ENCODE assay signal across 27 cellular contexts in the genomic region with DNA sequence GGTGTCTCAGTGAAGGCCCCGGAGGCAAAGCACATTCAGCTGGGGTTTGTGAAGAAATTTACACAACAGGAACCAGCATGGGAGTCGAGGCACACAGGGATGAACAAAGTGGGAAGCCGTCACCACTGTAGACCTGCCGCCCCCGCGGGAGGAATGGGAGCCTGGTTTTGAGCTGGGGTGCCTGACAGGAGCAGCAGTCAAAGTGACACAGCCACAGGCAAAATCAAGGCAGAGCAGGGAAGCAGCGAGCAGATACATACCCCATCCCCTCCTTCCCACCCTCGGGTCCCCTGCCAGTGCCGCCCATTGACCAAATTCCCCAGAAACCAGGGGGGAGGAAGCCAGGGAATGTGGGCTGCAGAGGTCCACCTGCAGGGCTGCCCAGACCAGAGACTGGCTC. TPM values are rescaled to one million over a fixed set of nuclear protein-coding genes. Genes with fewer than 3 reads are reported as not detected.
"Had no signal": no experiment of that assay in that cellular context is flagged by ENCODE, and none has a peak within 500 bp of the region (broad histone marks: within the 10 kb centered on the region; RNA-seq: fewer than 3 reads in every experiment).

No MANE protein-coding gene starts in this region.

- H3K27ac Mint-ChIP-seq: activated naive CD8-positive, alpha-beta T cell treated with anti-CD3 and anti-CD28 coated beads for 36 hours; activated T-helper 2 cell treated with anti-CD3 and anti-CD28 coated beads, Interferon-gamma antibody, Interleukin-2, Interleukin-4, amounts not matched to agents 10 μg/mL and 5 μg/mL and 100 μg/mL, durations not matched to agents 14 hours and 24 hours and 36 hours; effector memory CD8-positive, alpha-beta T cell; stimulated activated effector memory CD8-positive, alpha-beta T cell treated with anti-CD3 and anti-CD28 coated beads, Interleukin-12 subunit alpha, Interleukin-12 subunit beta, amount 100 ng/mL, for 72 hours; T-helper 1 cell treated with Interleukin-12 subunit alpha and Interleukin-12 subunit beta and Interleukin-4 antibody, amounts not matched to agents 30 μg/mL and 1 μg/mL, for 36 hours; WTC11 had no signal

- H3K4me3 ChIP-seq: colonic mucosa, dorsolateral prefrontal cortex, esophagus muscularis mucosa, gastroesophageal sphincter, stomach, suprapubic skin, tibial nerve, uterus had no signal

- H3K36me3 ChIP-seq: colonic mucosa, esophagus muscularis mucosa, gastroesophageal sphincter, stomach, suprapubic skin, tibial nerve, uterus had no signal

- H3K27me3 ChIP-seq: colonic mucosa, dorsolateral prefrontal cortex, esophagus muscularis mucosa, gastroesophageal sphincter, stomach, suprapubic skin, tibial nerve, uterus had no signal

- DNase-seq: activated naive CD4-positive, alpha-beta T cell; activated naive CD8-positive, alpha-beta T cell treated with anti-CD3 and anti-CD28 coated beads for 36 hours; activated T-cell treated with anti-CD3 and anti-CD28 coated beads, Interleukin-2, amount 50 U/mL, for 1 hour; colonic mucosa; effector memory CD8-positive, alpha-beta T cell; midbrain; nephron progenitor cell; occipital lobe; right cardiac atrium; stimulated activated CD4-positive, alpha-beta T cell treated with anti-CD3 and anti-CD28 coated beads, Interleukin-1b, Interleukin-23, amount 100 ng/mL, for 48 hours; stomach; T1000; uterus had no signal

- H3K4me3 Mint-ChIP-seq: activated naive CD8-positive, alpha-beta T cell treated with anti-CD3 and anti-CD28 coated beads for 36 hours; effector memory CD8-positive, alpha-beta T cell; nephron progenitor cell; stimulated activated effector memory CD8-positive, alpha-beta T cell treated with anti-CD3 and anti-CD28 coated beads, Interleukin-12 subunit alpha, Interleukin-12 subunit beta, amount 100 ng/mL, for 72 hours; T-helper 1 cell treated with Interleukin-12 subunit alpha and Interleukin-12 subunit beta and Interleukin-4 antibody, amounts not matched to agents 30 μg/mL and 1 μg/mL, for 36 hours; WTC11 had no signal

- H3K27ac ChIP-seq: colonic mucosa, esophagus muscularis mucosa, gastroesophageal sphincter, stomach, suprapubic skin, tibial nerve, uterus had no signal

- H3K36me3 Mint-ChIP-seq: activated naive CD8-positive, alpha-beta T cell treated with anti-CD3 and anti-CD28 coated beads for 36 hours; stimulated activated effector memory CD8-positive, alpha-beta T cell treated with anti-CD3 and anti-CD28 coated beads, Interleukin-12 subunit alpha, Interleukin-12 subunit beta, amount 100 ng/mL, for 72 hours; WTC11 had no signal

- FAIRE-seq: astrocyte, endothelial cell of umbilical vein, islet of Langerhans had no signal

- ATAC-seq: effector memory CD8-positive, alpha-beta T cell; stimulated activated effector memory CD8-positive, alpha-beta T cell treated with anti-CD3 and anti-CD28 coated beads, Interleukin-12 subunit alpha, Interleukin-12 subunit beta, amount 100 ng/mL, for 72 hours; WTC11 had no signal

- H3K4me1 ChIP-seq: colonic mucosa, uterus had no signal

- H3K4me1 Mint-ChIP-seq: stimulated activated effector memory CD8-positive, alpha-beta T cell treated with anti-CD3 and anti-CD28 coated beads, Interleukin-12 subunit alpha, Interleukin-12 subunit beta, amount 100 ng/mL, for 72 hours had no signal

- H3K9me3 Mint-ChIP-seq: activated naive CD8-positive, alpha-beta T cell treated with anti-CD3 and anti-CD28 coated beads for 36 hours; activated T-helper 2 cell treated with anti-CD3 and anti-CD28 coated beads, Interferon-gamma antibody, Interleukin-2, Interleukin-4, amounts not matched to agents 10 μg/mL and 5 μg/mL and 100 μg/mL, durations not matched to agents 14 hours and 24 hours and 36 hours; effector memory CD8-positive, alpha-beta T cell; nephron progenitor cell; stimulated activated effector memory CD8-positive, alpha-beta T cell treated with anti-CD3 and anti-CD28 coated beads, Interleukin-12 subunit alpha, Interleukin-12 subunit beta, amount 100 ng/mL, for 72 hours; T-helper 1 cell treated with Interleukin-12 subunit alpha and Interleukin-12 subunit beta and Interleukin-4 antibody, amounts not matched to agents 30 μg/mL and 1 μg/mL, for 36 hours had no signal

- H3K9me3 ChIP-seq: colonic mucosa, esophagus muscularis mucosa, gastroesophageal sphincter, stomach, suprapubic skin, tibial nerve, uterus had no signal

RNA-seq across cellular contexts. Expression of a gene that starts 20.8 kb away (rescaled TPM):
- total RNA-seq: activated naive CD8-positive, alpha-beta T cell treated with anti-CD3 and anti-CD28 coated beads for 36 hours; activated T-helper 2 cell treated with anti-CD3 and anti-CD28 coated beads, Interferon-gamma antibody, Interleukin-2, Interleukin-4, amounts not matched to agents 10 μg/mL and 5 μg/mL and 100 μg/mL, durations not matched to agents 14 hours and 24 hours and 36 hours; astrocyte; bronchial epithelial cell; colonic mucosa; endothelial cell of umbilical vein; esophagus muscularis mucosa; occipital lobe; pulmonary artery endothelial cell; right cardiac atrium; suprapubic skin had no signal
- polyA plus RNA-seq: endothelial cell of umbilical vein, stomach had no signal

RNA-seq across cellular contexts. Expression of a gene that starts 22.0 kb away (rescaled TPM):
- total RNA-seq: activated naive CD8-positive, alpha-beta T cell treated with anti-CD3 and anti-CD28 coated beads for 36 hours; activated T-helper 2 cell treated with anti-CD3 and anti-CD28 coated beads, Interferon-gamma antibody, Interleukin-2, Interleukin-4, amounts not matched to agents 10 μg/mL and 5 μg/mL and 100 μg/mL, durations not matched to agents 14 hours and 24 hours and 36 hours; astrocyte; bronchial epithelial cell; colonic mucosa; dorsolateral prefrontal cortex; endothelial cell of umbilical vein; esophagus muscularis mucosa; gastroesophageal sphincter; pulmonary artery endothelial cell; right cardiac atrium; stomach; suprapubic skin; tibial nerve; uterus; WTC11 had no signal
- polyA plus RNA-seq: endothelial cell of umbilical vein, right cardiac atrium, stomach had no signal

RNA-seq across cellular contexts. Expression of a gene that starts 31.5 kb away (rescaled TPM):
- total RNA-seq: activated T-helper 2 cell treated with anti-CD3 and anti-CD28 coated beads, Interferon-gamma antibody, Interleukin-2, Interleukin-4, amounts not matched to agents 10 μg/mL and 5 μg/mL and 100 μg/mL, durations not matched to agents 14 hours and 24 hours and 36 hours; astrocyte; colonic mucosa; gastroesophageal sphincter; occipital lobe had no signal
